Comparison of ENCODE assay signal across 19 cellular contexts in genomic region chr2:30161929-30162328, GRCh38.
"Had no signal": no experiment of that assay in that cellular context is flagged by ENCODE, and none has a peak within 500 bp of the region (broad histone marks: within the 10 kb centered on the region; RNA-seq: fewer than 3 reads in every experiment).

No MANE protein-coding gene starts in this region.

- H3K4me3 ChIP-seq: body of pancreas, dorsolateral prefrontal cortex, left lung, right lobe of liver had no signal

- H3K9me3 Mint-ChIP-seq: activated CD4-positive, alpha-beta T cell treated with anti-CD3 and anti-CD28 coated beads, Interleukin-2, amount 10 ng/mL, durations not matched to agents 7 days and 5 days had no signal

- H3K4me3 Mint-ChIP-seq: activated CD4-positive, alpha-beta T cell treated with anti-CD3 and anti-CD28 coated beads, Interleukin-2, amount 10 ng/mL, durations not matched to agents 7 days and 5 days; activated naive CD8-positive, alpha-beta T cell had no signal

- H3K9me3 ChIP-seq: body of pancreas, left lung, right lobe of liver had no signal

- DNase-seq: activated CD4-positive, alpha-beta T cell treated with anti-CD3 and anti-CD28 coated beads, Interleukin-2, amount 10 ng/mL, durations not matched to agents 7 days and 5 days; activated CD8-positive, alpha-beta memory T cell treated with anti-CD3 and anti-CD28 coated beads for 24 hours; activated CD8-positive, alpha-beta memory T cell treated with anti-CD3 and anti-CD28 coated beads, Interleukin-2, amount 50 U/mL, for 48 hours; activated gamma-delta T cell; amygdala; body of pancreas; dorsolateral prefrontal cortex; head of caudate nucleus; left lung; mammary epithelial cell; right lobe of liver; small intestine; stimulated activated CD4-positive, alpha-beta T cell treated with anti-CD3 and anti-CD28 coated beads, Interleukin-15, amount 100 ng/mL, for 24 hours; stimulated activated CD4-positive, alpha-beta T cell treated with anti-CD3 and anti-CD28 coated beads, Interleukin-2, amount 100 ng/mL, for 48 hours; stimulated activated naive CD4-positive, alpha-beta T cell; SW 1271 had no signal

- H3K9ac ChIP-seq: parathyroid adenoma had no signal

- H3K27ac ChIP-seq: body of pancreas, dorsolateral prefrontal cortex, left lung, parathyroid adenoma, right lobe of liver had no signal

- H3K27ac Mint-ChIP-seq: activated CD4-positive, alpha-beta T cell treated with anti-CD3 and anti-CD28 coated beads, Interleukin-2, amount 10 ng/mL, durations not matched to agents 7 days and 5 days had no signal

- H3K27me3 Mint-ChIP-seq: activated CD4-positive, alpha-beta T cell treated with anti-CD3 and anti-CD28 coated beads, Interleukin-2, amount 10 ng/mL, durations not matched to agents 7 days and 5 days; activated naive CD8-positive, alpha-beta T cell had no signal

- ATAC-seq: activated CD4-positive, CD25-positive, alpha-beta regulatory T cell treated with anti-CD3 and anti-CD28 coated beads, Interleukin-2, amount 50 U/mL, for 24 hours; body of pancreas; left lung; right lobe of liver had no signal

- H2AFZ ChIP-seq: parathyroid adenoma had no signal

- H3K27me3 ChIP-seq: body of pancreas, dorsolateral prefrontal cortex, left lung, right lobe of liver had no signal
